Comparison of ENCODE assay signal across 1 cellular context in genomic region chr2:101551489-101551888, GRCh38.
TF ChIP-seq lines count a peak whose summit lies in the region.

No MANE protein-coding gene starts in this region.

TF ChIP-seq in IMR-90, 13 proteins besides CTCF, POLR2A, EP300 and RAD21:
- no peak for TF ChIP-seq CEBPB (IDR thresholded peaks at IDR 0.05; ENCODE audit: low read depth, low read length)
- no peak for TF ChIP-seq MAZ (IDR thresholded peaks at IDR 0.05; ENCODE audit: borderline replicate concordance, low read depth, low read length)
- TF ChIP-seq ELK1 (IDR thresholded peaks at IDR 0.05; ENCODE audit: borderline replicate concordance, low read depth, low read length), result no peak
- TF ChIP-seq MAFK (IDR thresholded peaks at IDR 0.05; ENCODE audit: low read depth, low read length), result no peak
- no peak for TF ChIP-seq RFX5 (IDR thresholded peaks at IDR 0.05; ENCODE audit: low read depth, low read length)
- TF ChIP-seq RCOR1 (IDR thresholded peaks at IDR 0.05; ENCODE audit: insufficient replicate concordance, low read length), result no peak
- TF ChIP-seq MXI1 (IDR thresholded peaks at IDR 0.05; ENCODE audit: borderline replicate concordance, low read depth, low read length), result no peak
- no peak for TF ChIP-seq USF2 (IDR thresholded peaks at IDR 0.05; ENCODE audit: low read depth, low read length)
- TF ChIP-seq NFE2L2 (IDR thresholded peaks at IDR 0.05; ENCODE audit: low read depth, low read length), result no peak
- no peak for TF ChIP-seq SMC3 (IDR thresholded peaks at IDR 0.05; ENCODE audit: low read depth, low read length)
- no peak for TF ChIP-seq FOS (IDR thresholded peaks at IDR 0.05; ENCODE audit: low read depth, low read length)
- TF ChIP-seq CHD1 (IDR thresholded peaks at IDR 0.05; ENCODE audit: low read depth, low read length), result no peak
- TF ChIP-seq BHLHE40 (IDR thresholded peaks at IDR 0.05; ENCODE audit: low read depth, low read length), result no peak
